Comparison of ENCODE assay signal across 8 cellular contexts in genomic region chr9:21995652-21996275, GRCh38. TPM values are rescaled to one million over a fixed set of nuclear protein-coding genes. Genes with fewer than 3 reads are reported as not detected.
A peak's percentile ranks its signal among the peaks of the same experiment; 100 is the strongest.
DNase-seq lines count a peak whose midpoint lies in the region; ATAC-seq and TF ChIP-seq lines count a peak whose summit lies in the region.

No MANE protein-coding gene starts in this region.

- peak in 1 of 2 donors; percentile 21 for TF ChIP-seq RAD21 in liver (IDR thresholded peaks at IDR 0.05)

- ATAC-seq in GM18517 (IDR thresholded peaks at IDR 0.05; ENCODE audit: unreplicated experiment) (no peak), HG02678 (IDR thresholded peaks at IDR 0.05; ENCODE audit: unreplicated experiment) (no peak)

- intact Hi-C loops in PC-9 (cut with micrococcal nuclease; ENCODE audit: unreplicated experiment): loop anchor here (5.0 kb wide), 1 partner anchor 42 kb away; no protein-coding TSS in a partner anchor

- peak overlapping the region; percentile 87 for H3K4me2 ChIP-seq in PC-9

- POLR2A ChIA-PET in PC-9 (lab: Charles Lee; ENCODE audit: unreplicated experiment): no interaction called here

- TSS peak; percentile 32 for BruUV-seq in PC-9 (replicated peaks; lab: Mats Ljungman, UMichigan)

- no peaks in the 10 kb centered on the region for H3K9me3 ChIP-seq in HAP-1
- no peaks in the 10 kb centered on the region for H3K9me3 ChIP-seq in PC-9 (ENCODE audit: insufficient read depth, low read depth)
- H3K9me3 ChIP-seq in liver (ENCODE audit: control insufficient read depth in 4 of 4, low read length in 3 of 4): no peaks in the 10 kb centered on the region
- no peaks in the 10 kb centered on the region for H3K9me3 ChIP-seq in stomach smooth muscle (ENCODE audit: control insufficient read depth in 2 of 2, low read length in 2 of 2)

- in situ Hi-C loops in HAP-1 (cut with MboI; ENCODE audit: low sequenced_read_pairs): loop anchor here (10.0 to 25.0 kb wide), 2 partner anchors 181 to 442 kb away; partner anchors contain the start of gene DMRTA1

- peaks cover 83% of the 10 kb centered on the region for H3K79me2 ChIP-seq in PC-9 (ENCODE audit: low read depth)

- H3K4me3 ChIP-seq in HAP-1 (peak overlapping the region; percentile 82), PC-9 (peak overlapping the region; percentile 98), coronary artery (peak overlapping the region; percentile 88), liver (ENCODE audit: low read depth in 1 of 3, low read length in 3 of 3) (peak overlapping the region; percentile 76 to 89 (median 85)), stomach smooth muscle (ENCODE audit: low read length in 2 of 2) (peak overlapping the region; percentile 75 to 83)

- DNase-seq in GM10266 (ENCODE audit: extremely low spot score) (no peak), HAP-1 (ENCODE audit: low spot score in 2 of 2) (peak in 1 of 2 experiments; percentile 56), PC-9 (peak in 1 of 2 experiments; percentile 42), coronary artery (ENCODE audit: low spot score) (peak; percentile 78)

- H2AFZ ChIP-seq in PC-9: peak overlapping the region; percentile 83

- TF ChIP-seq CTCF in GM10266 (IDR thresholded peaks at IDR 0.05; ENCODE audit: control insufficient read depth, insufficient read depth, low read depth, missing control alignments) (peak; percentile 41), PC-9 (conservative IDR thresholded peaks at IDR 0.05) (0 out of 2 replicates have a peak, but pooled peaks have one; percentile 25), coronary artery (IDR thresholded peaks at IDR 0.05) (no peak), liver (IDR thresholded peaks at IDR 0.05; ENCODE audit: low read depth, low read length, missing input control) (no peak)

- no peak overlapping the region for H3K9ac ChIP-seq in liver (ENCODE audit: low read depth in 1 of 2, low read length in 2 of 2)
- H3K9ac ChIP-seq in stomach smooth muscle (ENCODE audit: low read length in 2 of 2): peak overlapping the region; percentile 6 to 54

- 18% methylated on average over 51 of the region's 51 CpGs for WGBS in liver

- CTCF ChIA-PET in PC-9 (lab: Charles Lee): interaction anchor here (0.6 kb wide), 1 partner anchor 308 kb away, joined by 3 read pairs; no protein-coding TSS in a partner anchor

- no peaks in the 10 kb centered on the region for H3K27me3 ChIP-seq in HAP-1 (ENCODE audit: low read depth)
- H3K27me3 ChIP-seq in PC-9 (ENCODE audit: insufficient read depth, low read depth): no peaks in the 10 kb centered on the region
- H3K27me3 ChIP-seq in liver (ENCODE audit: control insufficient read depth in 4 of 4, insufficient read depth in 4 of 4, low read length in 3 of 4): no peaks in the 10 kb centered on the region
- H3K27me3 ChIP-seq in stomach smooth muscle (ENCODE audit: control insufficient read depth in 1 of 2, insufficient read depth in 2 of 2, low read length in 2 of 2): peaks cover 12 to 40% of the 10 kb centered on the region in 2 donors

- H3F3A ChIP-seq in PC-9 (ENCODE audit: insufficient read depth, low read depth): peaks cover 18% of the 10 kb centered on the region

- H3K27ac ChIP-seq in PC-9: peak overlapping the region; percentile 69
- H3K27ac ChIP-seq in coronary artery: peak overlapping the region in 1 of 2 donors; percentile 83
- H3K27ac ChIP-seq in liver (ENCODE audit: low read depth in 1 of 2, low read length in 2 of 2): peak overlapping the region in 1 of 2 donors; percentile 77
- no peak overlapping the region for H3K27ac ChIP-seq in stomach smooth muscle (ENCODE audit: low read length)

- H3K36me3 ChIP-seq in HAP-1 (replicated peaks) (no peaks in the 10 kb centered on the region), PC-9 (ENCODE audit: low read depth) (peaks cover 7% of the 10 kb centered on the region; the same call in 1 of the 2 replicates), liver (ENCODE audit: control insufficient read depth in 4 of 4, insufficient read depth in 3 of 4, low read depth in 1 of 4, low read length in 3 of 4) (no peaks in the 10 kb centered on the region), stomach smooth muscle (ENCODE audit: control insufficient read depth in 2 of 2, insufficient read depth in 2 of 2, low read length in 2 of 2) (no peaks in the 10 kb centered on the region)

- H3K4me1 ChIP-seq in HAP-1: peaks cover 19% of the 10 kb centered on the region
- H3K4me1 ChIP-seq in PC-9 (replicated peaks; ENCODE audit: insufficient read depth): peaks cover 23% of the 10 kb centered on the region; the same call in 1 of the 2 replicates
- H3K4me1 ChIP-seq in liver (ENCODE audit: control insufficient read depth in 4 of 4, insufficient read depth in 4 of 4, low read length in 3 of 4): peaks cover 4 to 15% (median 9%) of the 10 kb centered on the region in 4 donors
- peaks cover 5% of the 10 kb centered on the region for H3K4me1 ChIP-seq in stomach smooth muscle (ENCODE audit: control insufficient read depth, insufficient read depth, low read length)

- no peaks in the 10 kb centered on the region for H4K20me1 ChIP-seq in PC-9 (ENCODE audit: insufficient read depth)

- H3K9me2 ChIP-seq in PC-9 (ENCODE audit: insufficient read depth): no peaks in the 10 kb centered on the region

TF ChIP-seq in liver, 16 proteins besides CTCF, POLR2A, EP300 and RAD21:
- no peak for TF ChIP-seq SP1 (IDR thresholded peaks at IDR 0.05)
- no peak for TF ChIP-seq ZBTB33 (IDR thresholded peaks at IDR 0.05)
- no peak for TF ChIP-seq FOXA1 (IDR thresholded peaks at IDR 0.05)
- TF ChIP-seq ATF3 (IDR thresholded peaks at IDR 0.05): no peak
- TF ChIP-seq GABPA (IDR thresholded peaks at IDR 0.05 in 1 of 2, conservative IDR thresholded peaks at IDR 0.05 in 1 of 2): no peak
- no peak for TF ChIP-seq RXRA (IDR thresholded peaks at IDR 0.05)
- no peak for TF ChIP-seq FOXA2 (IDR thresholded peaks at IDR 0.05)

RNA-seq across cellular contexts. Expression of gene CDKN2B-AS1, which starts 1.2 kb away (rescaled TPM):
- total RNA-seq in PC-9 (2021): 11.6 and 12.5 TPM in 2 replicates
- total RNA-seq in liver: under 1 TPM in 1 of 2 donors, not detected in 1; 0.42 TPM
- under 1 TPM in 1 of 2 donors, not detected in 1; 0.08 TPM for polyA plus RNA-seq in liver

RNA-seq across cellular contexts. Expression of gene CDKN2A, which starts 1.6 kb away (rescaled TPM):
- total RNA-seq in PC-9 (2021) (282 and 404 TPM in 2 replicates), liver (under 1 TPM; 0.23 to 0.33 TPM)
- under 1 TPM; 0.52 to 0.76 TPM for polyA plus RNA-seq in liver

RNA-seq across cellular contexts. Expression of gene CDKN2B, which starts 13.3 kb away (rescaled TPM):
- total RNA-seq in PC-9 (2021): 33.8 and 40.2 TPM in 2 replicates
- total RNA-seq in liver: 1 to 10 TPM in 1 of 2 donors, under 1 TPM in 1; 0.33 to 1.3 TPM
- polyA plus RNA-seq in liver: under 1 TPM; 0.32 to 0.75 TPM

Comparison
In these comparisons a context has a peak if more than half of its experiments do, and no peak if none do; other contexts are left out.
1. CTCF ChIP-seq: peak in GM10266 (single experiment) and PC-9 (single experiment); none in coronary artery (single experiment) and liver (single experiment).
2. H3K9ac ChIP-seq: peak in stomach smooth muscle (2 of 2); none in liver (0 of 2).
3. RNA of gene CDKN2A, which starts 1.6 kb away (total RNA-seq): 282 to 404 TPM in PC-9; 0.23 to 0.33 TPM in liver; every median in the first group is over 100 times any median in the second.
4. RNA of gene CDKN2B, which starts 13.3 kb away (total RNA-seq): 33.8 to 40.2 TPM in PC-9; 0.33 to 1.3 TPM in liver; every median in the first group is over 10 times any median in the second.
5. Peak in every context shown above with its lines, with median percentiles within 50 percentile points of each other: H3K4me3 ChIP-seq.